In genomic region chr16:56950881-56951771, GRCh38 we compare ENCODE assay signal across 8 cellular contexts. TPM values are rescaled to one million over a fixed set of nuclear protein-coding genes. Genes with fewer than 3 reads are reported as not detected.
A peak's percentile ranks its signal among the peaks of the same experiment; 100 is the strongest.
DNase-seq lines count a peak whose midpoint lies in the region; ATAC-seq and TF ChIP-seq lines count a peak whose summit lies in the region.

No MANE protein-coding gene starts in this region.

- TF ChIP-seq POLR2A in vagina (IDR thresholded peaks at IDR 0.05): no peak

- H3K4me3 ChIP-seq in HAP-1 (no peak overlapping the region), vagina (no peak overlapping the region)
- H3K4me3 ChIP-seq in effector memory CD4-positive, alpha-beta T cell (ENCODE audit: insufficient read depth, low read depth, low read length, poor library complexity, severe bottlenecking): no peak overlapping the region

- peak overlapping the region; percentile 29 to 38 for H3K27ac Mint-ChIP-seq in natural killer cell treated with Interleukin-12 subunit alpha and Interleukin-12 subunit beta and Interleukin-15 and Interleukin-18, amount 100 ng/mL, for 72 hours

- no peak overlapping the region for H3K27ac ChIP-seq in effector memory CD4-positive, alpha-beta T cell (ENCODE audit: insufficient read depth, low read length, poor library complexity, severe bottlenecking)
- no peak overlapping the region for H3K27ac ChIP-seq in vagina

- H3K27me3 ChIP-seq in HAP-1 (ENCODE audit: low read depth) (no peaks in the 10 kb centered on the region), vagina (no peaks in the 10 kb centered on the region)
- H3K27me3 ChIP-seq in effector memory CD4-positive, alpha-beta T cell (replicated peaks; ENCODE audit: control insufficient read depth, insufficient read depth, low read length, poor library complexity, severe bottlenecking): no peaks in the 10 kb centered on the region

- H3K4me1 Mint-ChIP-seq in natural killer cell treated with Interleukin-12 subunit alpha and Interleukin-12 subunit beta and Interleukin-15 and Interleukin-18, amount 100 ng/mL, for 72 hours (ENCODE audit: low read depth in 2 of 2): peaks cover 14 to 18% of the 10 kb centered on the region in 2 donors

- intact Hi-C loops in vagina (cut with DNase I): no loop called here

- H3K4me3 Mint-ChIP-seq in natural killer cell treated with Interleukin-12 subunit alpha and Interleukin-12 subunit beta and Interleukin-15 and Interleukin-18, amount 100 ng/mL, for 72 hours: no peak overlapping the region

- H3K36me3 ChIP-seq in HAP-1 (replicated peaks): no peaks in the 10 kb centered on the region; the same call in 1 of the 2 replicates
- H3K36me3 ChIP-seq in effector memory CD4-positive, alpha-beta T cell (ENCODE audit: control insufficient read depth, insufficient read depth, low read length): peaks cover 5% of the 10 kb centered on the region
- peaks cover 0 to 4% of the 10 kb centered on the region in 2 donors for H3K36me3 ChIP-seq in vagina

- TF ChIP-seq CTCF in vagina (IDR thresholded peaks at IDR 0.05): peak in 2 of 3 experiments; percentile 18 to 27

- no peaks in the 10 kb centered on the region for H3K36me3 Mint-ChIP-seq in natural killer cell treated with Interleukin-12 subunit alpha and Interleukin-12 subunit beta and Interleukin-15 and Interleukin-18, amount 100 ng/mL, for 72 hours

- no peaks in the 10 kb centered on the region for H3K4me1 ChIP-seq in HAP-1
- H3K4me1 ChIP-seq in effector memory CD4-positive, alpha-beta T cell (ENCODE audit: control insufficient read depth, insufficient read depth, low read length, poor library complexity, severe bottlenecking): no peaks in the 10 kb centered on the region
- H3K4me1 ChIP-seq in vagina: no peaks in the 10 kb centered on the region

- ATAC-seq in natural killer cell treated with Interleukin-12 subunit alpha and Interleukin-12 subunit beta and Interleukin-15 and Interleukin-18, amount 100 ng/mL, for 72 hours: peak; percentile 76 to 81

- no peaks in the 10 kb centered on the region; the same call in 1 of the 2 replicates for H3K9me3 ChIP-seq in HAP-1
- no peaks in the 10 kb centered on the region for H3K9me3 ChIP-seq in effector memory CD4-positive, alpha-beta T cell (ENCODE audit: control insufficient read depth, low read length)
- H3K9me3 ChIP-seq in vagina: no peaks in the 10 kb centered on the region

- H3K9me3 Mint-ChIP-seq in natural killer cell treated with Interleukin-12 subunit alpha and Interleukin-12 subunit beta and Interleukin-15 and Interleukin-18, amount 100 ng/mL, for 72 hours: no peaks in the 10 kb centered on the region

- DNase-seq in NCI-H345 (lab: John Stamatoyannopoulos, UW): peak; percentile 11
- no peak for DNase-seq in NCI-H345 treated with DMSO at 0.1 percent for 48 hours (lab: John Stamatoyannopoulos, UW; ENCODE audit: unreplicated experiment)
- DNase-seq in HAP-1 (ENCODE audit: low spot score in 2 of 2): peak; percentile 53 to 78
- peak; percentile 99 for DNase-seq in MV-4-11 (lab: John Stamatoyannopoulos, UW)
- DNase-seq in activated CD4-positive, alpha-beta T cell treated with anti-CD3 and anti-CD28 coated beads for 1 hour: peak; percentile 37
- DNase-seq in effector memory CD4-positive, alpha-beta T cell: peak in 2 of 3 donors; percentile 10 to 13
- DNase-seq in natural killer cell treated with Interleukin-12 subunit alpha and Interleukin-12 subunit beta and Interleukin-15 and Interleukin-18, amount 100 ng/mL, for 72 hours (ENCODE audit: low spot score): no peak
- DNase-seq in vagina (ENCODE audit: extremely low spot score in 2 of 2): no peak

- in situ Hi-C loops in HAP-1 (cut with MboI; ENCODE audit: low sequenced_read_pairs): no loop called here

- H3K27me3 Mint-ChIP-seq in natural killer cell treated with Interleukin-12 subunit alpha and Interleukin-12 subunit beta and Interleukin-15 and Interleukin-18, amount 100 ng/mL, for 72 hours: no peaks in the 10 kb centered on the region

RNA-seq across cellular contexts. Expression of gene CETP, which starts 10.6 kb away (rescaled TPM):
- not detected for total RNA-seq in natural killer cell treated with Interleukin-12 subunit alpha and Interleukin-12 subunit beta and Interleukin-15 and Interleukin-18, amount 100 ng/mL, for 72 hours
- total RNA-seq in vagina: not detected

RNA-seq across cellular contexts. Expression of gene HERPUD1, which starts 19.2 kb away (rescaled TPM):
- total RNA-seq in natural killer cell treated with Interleukin-12 subunit alpha and Interleukin-12 subunit beta and Interleukin-15 and Interleukin-18, amount 100 ng/mL, for 72 hours: 100 to 1,000 TPM; 127 to 141 TPM
- total RNA-seq in vagina: 97.7 TPM

RNA-seq across cellular contexts. Expression of gene NLRC5, which starts 38.2 kb away (rescaled TPM):
- 100 to 1,000 TPM; 190 to 316 TPM for total RNA-seq in natural killer cell treated with Interleukin-12 subunit alpha and Interleukin-12 subunit beta and Interleukin-15 and Interleukin-18, amount 100 ng/mL, for 72 hours
- 114 TPM for total RNA-seq in vagina

Comparison
In these comparisons a context has a peak if more than half of its experiments do, and no peak if none do; other contexts are left out.
1. DNase-seq: peak in NCI-H345 (single experiment), HAP-1 (2 of 2), MV-4-11 (single experiment), activated CD4-positive, alpha-beta T cell treated with anti-CD3 and anti-CD28 coated beads for 1 hour (single experiment) and effector memory CD4-positive, alpha-beta T cell (2 of 3); none in NCI-H345 treated with DMSO at 0.1 percent for 48 hours (single experiment), natural killer cell treated with Interleukin-12 subunit alpha and Interleukin-12 subunit beta and Interleukin-15 and Interleukin-18, amount 100 ng/mL, for 72 hours (single experiment) and vagina (0 of 2).